Comparison of ENCODE assay signal across 1 cellular context in the genomic region with DNA sequence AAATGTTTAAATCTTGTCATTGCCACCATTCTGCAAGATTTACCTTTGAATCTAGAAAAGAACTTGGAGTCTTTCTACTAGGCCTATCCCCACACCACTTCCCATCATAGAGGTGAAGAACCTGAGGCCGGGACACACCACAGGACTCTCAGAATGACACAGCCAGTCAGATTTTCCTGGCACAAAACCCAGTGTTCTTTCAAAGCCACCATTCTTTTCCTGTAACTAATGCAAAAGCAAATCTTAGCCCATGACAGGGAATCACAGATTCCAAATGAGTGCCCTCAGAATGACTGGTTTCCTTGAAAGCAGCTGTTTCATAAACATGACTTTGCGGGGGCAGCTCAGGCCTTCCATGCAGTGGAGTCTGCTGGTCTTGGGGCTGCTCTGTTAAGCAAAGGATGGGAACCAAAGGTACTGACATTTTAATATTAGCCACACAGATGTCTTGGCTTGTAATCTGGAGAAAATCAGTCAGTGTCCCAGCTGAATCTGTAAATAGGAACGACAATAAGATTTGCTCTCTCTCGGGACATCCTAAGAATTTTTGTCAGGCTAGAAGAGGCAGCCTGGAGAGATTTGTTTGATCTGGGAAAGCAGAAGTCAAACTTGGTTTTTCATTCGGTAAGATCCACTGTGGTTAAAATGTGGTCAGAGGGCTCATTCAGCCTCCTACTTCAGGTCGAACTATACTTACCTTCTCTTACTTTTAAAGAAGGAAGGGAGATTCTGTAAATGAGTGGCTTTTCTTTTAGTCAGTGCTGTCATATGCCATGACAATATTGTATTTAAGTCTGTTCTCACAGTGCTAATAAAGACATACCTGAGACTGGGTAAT.
TF ChIP-seq lines count a peak whose summit lies in the region.

No MANE protein-coding gene starts in this region.

TF ChIP-seq in HepG2, 621 proteins besides CTCF, POLR2A, EP300 and RAD21 (continued from another document):
- TF ChIP-seq, protein P1, sequence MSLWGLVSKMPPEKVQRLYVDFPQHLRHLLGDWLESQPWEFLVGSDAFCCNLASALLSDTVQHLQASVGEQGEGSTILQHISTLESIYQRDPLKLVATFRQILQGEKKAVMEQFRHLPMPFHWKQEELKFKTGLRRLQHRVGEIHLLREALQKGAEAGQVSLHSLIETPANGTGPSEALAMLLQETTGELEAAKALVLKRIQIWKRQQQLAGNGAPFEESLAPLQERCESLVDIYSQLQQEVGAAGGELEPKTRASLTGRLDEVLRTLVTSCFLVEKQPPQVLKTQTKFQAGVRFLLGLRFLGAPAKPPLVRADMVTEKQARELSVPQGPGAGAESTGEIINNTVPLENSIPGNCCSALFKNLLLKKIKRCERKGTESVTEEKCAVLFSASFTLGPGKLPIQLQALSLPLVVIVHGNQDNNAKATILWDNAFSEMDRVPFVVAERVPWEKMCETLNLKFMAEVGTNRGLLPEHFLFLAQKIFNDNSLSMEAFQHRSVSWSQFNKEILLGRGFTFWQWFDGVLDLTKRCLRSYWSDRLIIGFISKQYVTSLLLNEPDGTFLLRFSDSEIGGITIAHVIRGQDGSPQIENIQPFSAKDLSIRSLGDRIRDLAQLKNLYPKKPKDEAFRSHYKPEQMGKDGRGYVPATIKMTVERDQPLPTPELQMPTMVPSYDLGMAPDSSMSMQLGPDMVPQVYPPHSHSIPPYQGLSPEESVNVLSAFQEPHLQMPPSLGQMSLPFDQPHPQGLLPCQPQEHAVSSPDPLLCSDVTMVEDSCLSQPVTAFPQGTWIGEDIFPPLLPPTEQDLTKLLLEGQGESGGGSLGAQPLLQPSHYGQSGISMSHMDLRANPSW (CRISPR knock-in tag; IDR thresholded peaks at IDR 0.05; ENCODE audit: borderline replicate concordance): no peak
- no peak for TF ChIP-seq ZNF335 (CRISPR knock-in tag; IDR thresholded peaks at IDR 0.05)
- no peak for TF ChIP-seq CHD2 (IDR thresholded peaks at IDR 0.05; ENCODE audit: low read depth, low read length)
- TF ChIP-seq, protein P2, sequence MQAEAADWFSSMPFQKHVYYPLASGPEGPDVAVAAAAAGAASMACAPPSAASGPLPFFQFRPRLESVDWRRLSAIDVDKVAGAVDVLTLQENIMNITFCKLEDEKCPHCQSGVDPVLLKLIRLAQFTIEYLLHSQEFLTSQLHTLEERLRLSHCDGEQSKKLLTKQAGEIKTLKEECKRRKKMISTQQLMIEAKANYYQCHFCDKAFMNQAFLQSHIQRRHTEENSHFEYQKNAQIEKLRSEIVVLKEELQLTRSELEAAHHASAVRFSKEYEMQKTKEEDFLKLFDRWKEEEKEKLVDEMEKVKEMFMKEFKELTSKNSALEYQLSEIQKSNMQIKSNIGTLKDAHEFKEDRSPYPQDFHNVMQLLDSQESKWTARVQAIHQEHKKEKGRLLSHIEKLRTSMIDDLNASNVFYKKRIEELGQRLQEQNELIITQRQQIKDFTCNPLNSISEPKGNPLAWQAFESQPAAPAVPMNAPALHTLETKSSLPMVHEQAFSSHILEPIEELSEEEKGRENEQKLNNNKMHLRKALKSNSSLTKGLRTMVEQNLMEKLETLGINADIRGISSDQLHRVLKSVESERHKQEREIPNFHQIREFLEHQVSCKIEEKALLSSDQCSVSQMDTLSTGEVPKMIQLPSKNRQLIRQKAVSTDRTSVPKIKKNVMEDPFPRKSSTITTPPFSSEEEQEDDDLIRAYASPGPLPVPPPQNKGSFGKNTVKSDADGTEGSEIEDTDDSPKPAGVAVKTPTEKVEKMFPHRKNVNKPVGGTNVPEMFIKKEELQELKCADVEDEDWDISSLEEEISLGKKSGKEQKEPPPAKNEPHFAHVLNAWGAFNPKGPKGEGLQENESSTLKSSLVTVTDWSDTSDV (CRISPR knock-in tag; IDR thresholded peaks at IDR 0.05): no peak
- TF ChIP-seq KLF13 (CRISPR knock-in tag; IDR thresholded peaks at IDR 0.05): no peak
- TF ChIP-seq NCOR1 (IDR thresholded peaks at IDR 0.05; ENCODE audit: borderline replicate concordance, low read length): no peak
- TF ChIP-seq, protein P3, sequence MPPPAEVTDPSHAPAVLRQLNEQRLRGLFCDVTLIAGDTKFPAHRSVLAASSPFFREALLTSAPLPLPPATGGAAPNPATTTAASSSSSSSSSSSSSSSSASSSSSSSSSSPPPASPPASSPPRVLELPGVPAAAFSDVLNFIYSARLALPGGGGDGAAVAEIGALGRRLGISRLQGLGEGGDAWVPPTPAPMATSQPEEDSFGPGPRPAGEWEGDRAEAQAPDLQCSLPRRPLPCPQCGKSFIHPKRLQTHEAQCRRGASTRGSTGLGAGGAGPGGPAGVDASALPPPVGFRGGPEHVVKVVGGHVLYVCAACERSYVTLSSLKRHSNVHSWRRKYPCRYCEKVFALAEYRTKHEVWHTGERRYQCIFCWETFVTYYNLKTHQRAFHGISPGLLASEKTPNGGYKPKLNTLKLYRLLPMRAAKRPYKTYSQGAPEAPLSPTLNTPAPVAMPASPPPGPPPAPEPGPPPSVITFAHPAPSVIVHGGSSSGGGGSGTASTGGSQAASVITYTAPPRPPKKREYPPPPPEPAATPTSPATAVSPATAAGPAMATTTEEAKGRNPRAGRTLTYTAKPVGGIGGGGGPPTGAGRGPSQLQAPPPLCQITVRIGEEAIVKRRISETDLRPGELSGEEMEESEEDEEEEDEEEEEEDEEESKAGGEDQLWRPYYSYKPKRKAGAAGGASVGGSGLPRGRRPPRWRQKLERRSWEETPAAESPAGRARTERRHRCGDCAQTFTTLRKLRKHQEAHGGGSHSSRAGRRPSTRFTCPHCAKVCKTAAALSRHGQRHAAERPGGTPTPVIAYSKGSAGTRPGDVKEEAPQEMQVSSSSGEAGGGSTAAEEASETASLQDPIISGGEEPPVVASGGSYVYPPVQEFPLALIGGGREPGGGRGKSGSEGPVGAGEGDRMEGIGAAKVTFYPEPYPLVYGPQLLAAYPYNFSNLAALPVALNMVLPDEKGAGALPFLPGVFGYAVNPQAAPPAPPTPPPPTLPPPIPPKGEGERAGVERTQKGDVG (CRISPR knock-in tag; IDR thresholded peaks at IDR 0.05; ENCODE audit: borderline replicate concordance): no peak
- TF ChIP-seq ZNF44 (CRISPR knock-in tag; IDR thresholded peaks at IDR 0.05): no peak
- TF ChIP-seq, protein P4, sequence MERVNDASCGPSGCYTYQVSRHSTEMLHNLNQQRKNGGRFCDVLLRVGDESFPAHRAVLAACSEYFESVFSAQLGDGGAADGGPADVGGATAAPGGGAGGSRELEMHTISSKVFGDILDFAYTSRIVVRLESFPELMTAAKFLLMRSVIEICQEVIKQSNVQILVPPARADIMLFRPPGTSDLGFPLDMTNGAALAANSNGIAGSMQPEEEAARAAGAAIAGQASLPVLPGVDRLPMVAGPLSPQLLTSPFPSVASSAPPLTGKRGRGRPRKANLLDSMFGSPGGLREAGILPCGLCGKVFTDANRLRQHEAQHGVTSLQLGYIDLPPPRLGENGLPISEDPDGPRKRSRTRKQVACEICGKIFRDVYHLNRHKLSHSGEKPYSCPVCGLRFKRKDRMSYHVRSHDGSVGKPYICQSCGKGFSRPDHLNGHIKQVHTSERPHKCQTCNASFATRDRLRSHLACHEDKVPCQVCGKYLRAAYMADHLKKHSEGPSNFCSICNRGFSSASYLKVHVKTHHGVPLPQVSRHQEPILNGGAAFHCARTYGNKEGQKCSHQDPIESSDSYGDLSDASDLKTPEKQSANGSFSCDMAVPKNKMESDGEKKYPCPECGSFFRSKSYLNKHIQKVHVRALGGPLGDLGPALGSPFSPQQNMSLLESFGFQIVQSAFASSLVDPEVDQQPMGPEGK (CRISPR knock-in tag; IDR thresholded peaks at IDR 0.05): no peak
- TF ChIP-seq, protein P5, sequence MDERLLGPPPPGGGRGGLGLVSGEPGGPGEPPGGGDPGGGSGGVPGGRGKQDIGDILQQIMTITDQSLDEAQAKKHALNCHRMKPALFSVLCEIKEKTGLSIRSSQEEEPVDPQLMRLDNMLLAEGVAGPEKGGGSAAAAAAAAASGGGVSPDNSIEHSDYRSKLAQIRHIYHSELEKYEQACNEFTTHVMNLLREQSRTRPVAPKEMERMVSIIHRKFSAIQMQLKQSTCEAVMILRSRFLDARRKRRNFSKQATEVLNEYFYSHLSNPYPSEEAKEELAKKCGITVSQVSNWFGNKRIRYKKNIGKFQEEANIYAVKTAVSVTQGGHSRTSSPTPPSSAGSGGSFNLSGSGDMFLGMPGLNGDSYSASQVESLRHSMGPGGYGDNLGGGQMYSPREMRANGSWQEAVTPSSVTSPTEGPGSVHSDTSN (CRISPR knock-in tag; IDR thresholded peaks at IDR 0.05): no peak
- TF ChIP-seq ZNF619 (CRISPR knock-in tag; IDR thresholded peaks at IDR 0.05): no peak
- no peak for TF ChIP-seq GATA4 (IDR thresholded peaks at IDR 0.05; ENCODE audit: borderline replicate concordance, low read depth)
- TF ChIP-seq, protein P6, sequence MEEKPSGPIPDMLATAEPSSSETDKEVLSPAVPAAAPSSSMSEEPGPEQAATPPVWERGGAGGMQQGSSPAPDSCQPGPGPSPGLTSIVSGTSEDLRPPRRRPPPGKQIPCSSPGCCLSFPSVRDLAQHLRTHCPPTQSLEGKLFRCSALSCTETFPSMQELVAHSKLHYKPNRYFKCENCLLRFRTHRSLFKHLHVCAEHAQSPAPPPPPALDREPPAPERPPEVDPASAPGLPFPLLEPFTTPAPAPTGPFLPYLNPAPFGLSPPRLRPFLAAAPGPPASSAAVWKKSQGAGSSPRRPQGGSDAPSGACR (CRISPR knock-in tag; IDR thresholded peaks at IDR 0.05): no peak
- no peak for TF ChIP-seq SPEN (CRISPR knock-in tag; IDR thresholded peaks at IDR 0.05; ENCODE audit: low read depth)
- TF ChIP-seq, protein P7, sequence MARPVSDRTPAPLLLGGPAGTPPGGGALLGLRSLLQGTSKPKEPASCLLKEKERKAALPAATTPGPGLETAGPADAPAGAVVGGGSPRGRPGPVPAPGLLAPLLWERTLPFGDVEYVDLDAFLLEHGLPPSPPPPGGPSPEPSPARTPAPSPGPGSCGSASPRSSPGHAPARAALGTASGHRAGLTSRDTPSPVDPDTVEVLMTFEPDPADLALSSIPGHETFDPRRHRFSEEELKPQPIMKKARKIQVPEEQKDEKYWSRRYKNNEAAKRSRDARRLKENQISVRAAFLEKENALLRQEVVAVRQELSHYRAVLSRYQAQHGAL (CRISPR knock-in tag; IDR thresholded peaks at IDR 0.05; ENCODE audit: not compliant biosample characterization): no peak
- TF ChIP-seq FOXK1 (CRISPR knock-in tag; IDR thresholded peaks at IDR 0.05; ENCODE audit: borderline replicate concordance, low read depth): no peak
- no peak for TF ChIP-seq HDAC6 (IDR thresholded peaks at IDR 0.05; ENCODE audit: low read depth, low read length)
